26 cellular contexts compared by ENCODE assay signal in the genomic region with DNA sequence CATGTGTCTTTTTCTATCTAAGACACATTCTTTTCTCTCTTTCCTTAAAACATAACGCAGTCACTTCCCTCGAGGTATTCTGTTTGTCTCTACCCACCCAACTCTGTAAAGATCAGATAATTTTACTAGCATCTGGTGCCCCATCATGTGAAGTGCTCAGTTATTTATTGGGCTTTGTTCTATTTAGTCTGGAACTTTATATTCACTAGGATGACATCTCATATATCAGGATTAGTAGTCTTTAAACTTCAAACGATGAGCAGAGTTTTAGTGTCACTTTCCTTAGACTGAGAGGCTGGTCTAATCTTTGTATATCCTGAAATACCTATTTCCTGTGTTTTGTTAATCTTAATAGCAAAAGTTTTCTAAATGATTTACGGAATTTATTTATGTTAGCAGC.
"Had no signal": no experiment of that assay in that cellular context is flagged by ENCODE, and none has a peak within 500 bp of the region (broad histone marks: within the 10 kb centered on the region; RNA-seq: fewer than 3 reads in every experiment).

No MANE protein-coding gene starts in this region.

- H3K4me3 ChIP-seq: ascending aorta, breast epithelium, cardiac muscle cell, colonic mucosa, esophagus squamous epithelium, gastroesophageal sphincter had no signal

- H3K36me3 ChIP-seq: ascending aorta, breast epithelium, cardiac muscle cell, colonic mucosa, esophagus squamous epithelium, gastroesophageal sphincter had no signal

- DNase-seq: activated CD4-positive, alpha-beta memory T cell treated with anti-CD3 and anti-CD28 coated beads for 36 hours; activated CD4-positive, alpha-beta T cell treated with anti-CD3 and anti-CD28 coated beads for 36 hours; activated CD4-positive, alpha-beta T cell treated with anti-CD3 and anti-CD28 coated beads, Interleukin-2, amount 10 ng/mL, durations not matched to agents 24 days and 14 days; activated CD4-positive, CD25-positive, alpha-beta regulatory T cell; activated CD4-positive, CD25-positive, alpha-beta regulatory T cell treated with anti-CD3 and anti-CD28 coated beads, Interleukin-2, amount 50 U/mL, for 72 hours; activated CD8-positive, alpha-beta memory T cell treated with anti-CD3 and anti-CD28 coated beads, Interleukin-2, amount 10 ng/mL, durations not matched to agents 7 days and 5 days; activated CD8-positive, alpha-beta memory T cell treated with anti-CD3 and anti-CD28 coated beads, Interleukin-2, amount 50 U/mL, for 4 hours; activated CD8-positive, alpha-beta T cell treated with anti-CD3 and anti-CD28 coated beads, Interleukin-2, amount 10 ng/mL, durations not matched to agents 7 days and 5 days; activated effector memory CD4-positive, alpha-beta T cell treated with anti-CD3 and anti-CD28 coated beads, Interleukin-2, amount 50 U/mL, for 16 hours; activated naive CD4-positive, alpha-beta T cell treated with anti-CD3 and anti-CD28 coated beads for 36 hours; activated naive CD8-positive, alpha-beta T cell treated with anti-CD3 and anti-CD28 coated beads, Interleukin-2, amount 10 ng/mL, durations not matched to agents 7 days and 5 days; activated T-cell treated with anti-CD3 and anti-CD28 coated beads, Interleukin-2, amount 50 U/mL, for 1 hour; activated T-cell treated with anti-CD3 and anti-CD28 coated beads, Interleukin-2, amount 50 U/mL, for 48 hours; central memory CD4-positive, alpha-beta T cell; cerebellar nuclear complex; colonic mucosa; effector CD8-positive, alpha-beta T cell; esophagus squamous epithelium; foreskin melanocyte; T-helper 2 cell had no signal

- ATAC-seq: activated CD4-positive, alpha-beta T cell treated with anti-CD3 and anti-CD28 coated beads for 36 hours; activated CD8-positive, alpha-beta memory T cell treated with anti-CD3 and anti-CD28 coated beads, Interleukin-2, amount 10 ng/mL, durations not matched to agents 7 days and 5 days; activated CD8-positive, alpha-beta T cell treated with anti-CD3 and anti-CD28 coated beads, Interleukin-2, amount 10 ng/mL, durations not matched to agents 7 days and 5 days; activated naive CD4-positive, alpha-beta T cell treated with anti-CD3 and anti-CD28 coated beads, Interleukin-2, amount 50 U/mL, for 72 hours; gastroesophageal sphincter had no signal

- H3K4me1 ChIP-seq: ascending aorta, breast epithelium, colonic mucosa, esophagus squamous epithelium, gastroesophageal sphincter had no signal

- H3K27me3 ChIP-seq: ascending aorta, breast epithelium, cardiac muscle cell, colonic mucosa, esophagus squamous epithelium, gastroesophageal sphincter had no signal

- H3K27ac ChIP-seq: ascending aorta, breast epithelium, cardiac muscle cell, colonic mucosa, epithelial cell of prostate, esophagus squamous epithelium, gastroesophageal sphincter had no signal

- H3K9me3 ChIP-seq: ascending aorta, breast epithelium, colonic mucosa, esophagus squamous epithelium, gastroesophageal sphincter had no signal
